In the genomic region with DNA sequence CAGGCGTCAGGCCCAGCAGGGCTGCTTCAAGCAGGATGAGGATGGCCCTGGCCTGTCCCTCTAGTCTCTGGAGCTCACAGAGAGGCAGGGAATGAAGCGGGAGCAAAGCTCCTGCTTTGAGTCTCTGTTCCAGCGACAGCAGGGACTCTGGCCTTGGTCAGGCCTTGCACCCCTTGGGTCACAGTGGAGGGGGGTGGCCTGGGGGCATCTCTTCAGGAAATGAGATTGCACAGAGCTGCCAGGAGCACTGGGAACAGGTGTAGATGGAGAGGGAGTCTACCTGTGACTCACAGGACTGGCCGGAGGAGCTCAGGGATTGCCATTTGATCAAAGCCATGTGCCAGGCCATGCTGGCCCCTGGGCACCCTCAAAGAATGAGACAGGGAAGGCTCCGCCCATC, we compare ENCODE assay signal across 27 cellular contexts. TPM values are rescaled to one million over a fixed set of nuclear protein-coding genes. Genes with fewer than 3 reads are reported as not detected.
A peak's percentile ranks its signal among the peaks of the same experiment; 100 is the strongest.
DNase-seq lines count a peak whose midpoint lies in the region; ATAC-seq and TF ChIP-seq lines count a peak whose summit lies in the region.
"Had no signal": no experiment of that assay in that cellular context is flagged by ENCODE, and none has a peak within 500 bp of the region (broad histone marks: within the 10 kb centered on the region; RNA-seq: fewer than 3 reads in every experiment).

No MANE protein-coding gene starts in this region.

- H2AFZ ChIP-seq in PC-9: no peak overlapping the region

- H3K36me3 ChIP-seq in Caco-2 (ENCODE audit: control insufficient read depth, insufficient read depth, low read length) (no peaks in the 10 kb centered on the region), PC-9 (ENCODE audit: low read depth) (peaks cover 36% of the 10 kb centered on the region), esophagus muscularis mucosa (no peaks in the 10 kb centered on the region), skeletal muscle tissue (ENCODE audit: control insufficient read depth in 3 of 3, insufficient read depth in 3 of 3, low read length in 3 of 3) (no peaks in the 10 kb centered on the region)

- no peak overlapping the region for H3K27ac Mint-ChIP-seq in Caco-2 (ENCODE audit: unreplicated experiment)
- H3K27ac Mint-ChIP-seq: activated CD8-positive, alpha-beta T cell treated with anti-CD3 and anti-CD28 coated beads for 36 hours; activated naive CD8-positive, alpha-beta T cell treated with anti-CD3 and anti-CD28 coated beads for 36 hours; activated T-helper 2 cell treated with anti-CD3 and anti-CD28 coated beads, Interferon-gamma antibody, Interleukin-2, Interleukin-4, amounts not matched to agents 10 μg/mL and 5 μg/mL and 100 μg/mL, durations not matched to agents 14 hours and 24 hours and 36 hours; CD4-positive, alpha-beta memory T cell; T-helper 1 cell treated with Interleukin-12 subunit alpha and Interleukin-12 subunit beta and Interleukin-4 antibody, amounts not matched to agents 30 μg/mL and 1 μg/mL, for 36 hours had no signal

- POLR2A ChIA-PET in Caco-2 (lab: Charles Lee) (no interaction called here), PC-9 (lab: Charles Lee; ENCODE audit: unreplicated experiment) (no interaction called here)

- intact Hi-C loops in Caco-2 (cut with micrococcal nuclease; ENCODE audit: unreplicated experiment): no loop called here
- intact Hi-C loops in PC-9 (cut with micrococcal nuclease; ENCODE audit: unreplicated experiment): loop anchor here (1.0 to 5.0 kb wide), 5 partner anchors 13 to 163 kb away; no protein-coding TSS in a partner anchor
- intact Hi-C loops in esophagus muscularis mucosa (cut with DNase I): no loop called here

- H3K79me2 ChIP-seq in PC-9 (ENCODE audit: low read depth): peaks cover 78% of the 10 kb centered on the region

- H3F3A ChIP-seq in PC-9 (ENCODE audit: insufficient read depth, low read depth): peaks cover 43% of the 10 kb centered on the region

- no peaks in the 10 kb centered on the region for H3K9me3 Mint-ChIP-seq in Caco-2 (ENCODE audit: unreplicated experiment)
- H3K9me3 Mint-ChIP-seq: activated CD8-positive, alpha-beta T cell treated with anti-CD3 and anti-CD28 coated beads for 36 hours; activated naive CD8-positive, alpha-beta T cell treated with anti-CD3 and anti-CD28 coated beads for 36 hours; activated T-helper 2 cell treated with anti-CD3 and anti-CD28 coated beads, Interferon-gamma antibody, Interleukin-2, Interleukin-4, amounts not matched to agents 10 μg/mL and 5 μg/mL and 100 μg/mL, durations not matched to agents 14 hours and 24 hours and 36 hours; CD4-positive, alpha-beta memory T cell; neural crest cell; T-helper 1 cell treated with Interleukin-12 subunit alpha and Interleukin-12 subunit beta and Interleukin-4 antibody, amounts not matched to agents 30 μg/mL and 1 μg/mL, for 36 hours had no signal

- H3K27ac ChIP-seq in PC-9 (peak overlapping the region; percentile 93), esophagus muscularis mucosa (replicated peaks in 1 of 4) (peak overlapping the region in 3 of 4 donors; percentile 37 to 58 (median 58)), skeletal muscle tissue (ENCODE audit: low read depth, low read length) (peak overlapping the region; percentile 52)
- H3K27ac ChIP-seq: testis had no signal

- peak overlapping the region in 1 of 3 donors; percentile 69 for H3K9ac ChIP-seq in skeletal muscle tissue (ENCODE audit: low read depth in 1 of 3, low read length in 3 of 3)

- no peaks in the 10 kb centered on the region for H3K9me2 ChIP-seq in PC-9 (ENCODE audit: insufficient read depth)

- peaks cover 14% of the 10 kb centered on the region for H4K20me1 ChIP-seq in PC-9 (ENCODE audit: insufficient read depth)

- 72% methylated on average over 5 of the region's 5 CpGs for WGBS in esophagus muscularis mucosa

- peak overlapping the region; percentile 95 for H3K4me2 ChIP-seq in PC-9

- H3K9me3 ChIP-seq in Caco-2 (no peaks in the 10 kb centered on the region), PC-9 (ENCODE audit: insufficient read depth, low read depth) (no peaks in the 10 kb centered on the region), esophagus muscularis mucosa (no peaks in the 10 kb centered on the region), skeletal muscle tissue (ENCODE audit: control insufficient read depth in 3 of 3, low read length in 3 of 3) (no peaks in the 10 kb centered on the region)
- H3K9me3 ChIP-seq: testis had no signal

- H3K4me1 Mint-ChIP-seq in Caco-2 (ENCODE audit: low read depth, unreplicated experiment): no peaks in the 10 kb centered on the region
- H3K4me1 Mint-ChIP-seq: activated naive CD8-positive, alpha-beta T cell treated with anti-CD3 and anti-CD28 coated beads for 36 hours; CD4-positive, alpha-beta memory T cell; neural crest cell had no signal

- peaks cover 6% of the 10 kb centered on the region for H3K27me3 Mint-ChIP-seq in Caco-2 (ENCODE audit: insufficient read depth, unreplicated experiment)

- CTCF ChIA-PET in Caco-2 (lab: Charles Lee): interaction anchor here (0.8 to 1.7 kb wide), 4 partner anchors 12 to 161 kb away, joined by 3 to 5 read pairs (median 4); no protein-coding TSS in a partner anchor
- CTCF ChIA-PET in PC-9 (lab: Charles Lee): interaction anchor here (0.7 kb wide), 1 partner anchor 161 kb away, joined by 3 read pairs; no protein-coding TSS in a partner anchor

- H3K4me3 ChIP-seq in Caco-2 (ENCODE audit: low read depth, low read length) (no peak overlapping the region), PC-9 (peak overlapping the region; percentile 79), esophagus muscularis mucosa (peak overlapping the region in 3 of 4 donors; percentile 33 to 52 (median 37)), skeletal muscle tissue (ENCODE audit: low read length in 3 of 3) (peak overlapping the region; percentile 22 to 48 (median 32))
- H3K4me3 ChIP-seq: lung, testis had no signal

- H3K4me3 Mint-ChIP-seq in Caco-2 (ENCODE audit: unreplicated experiment): peak overlapping the region; percentile 52
- H3K4me3 Mint-ChIP-seq: activated CD8-positive, alpha-beta T cell treated with anti-CD3 and anti-CD28 coated beads for 36 hours; activated naive CD8-positive, alpha-beta T cell treated with anti-CD3 and anti-CD28 coated beads for 36 hours; CD4-positive, alpha-beta memory T cell; neural crest cell; T-helper 1 cell treated with Interleukin-12 subunit alpha and Interleukin-12 subunit beta and Interleukin-4 antibody, amounts not matched to agents 30 μg/mL and 1 μg/mL, for 36 hours had no signal

- ATAC-seq in HG03354 (IDR thresholded peaks at IDR 0.05; ENCODE audit: poor library complexity, severe bottlenecking, unreplicated experiment) (no peak), HG03520 (IDR thresholded peaks at IDR 0.05; ENCODE audit: unreplicated experiment) (no peak)
- ATAC-seq: activated CD8-positive, alpha-beta T cell treated with anti-CD3 and anti-CD28 coated beads for 36 hours; sciatic nerve had no signal

- H3K27me3 ChIP-seq in Caco-2 (replicated peaks; ENCODE audit: control insufficient read depth, insufficient read depth, low read length): peaks cover 3% of the 10 kb centered on the region; the same call in 1 of the 2 replicates
- no peaks in the 10 kb centered on the region for H3K27me3 ChIP-seq in PC-9 (ENCODE audit: insufficient read depth, low read depth)
- peaks cover 0 to 66% (median 12%) of the 10 kb centered on the region in 4 donors for H3K27me3 ChIP-seq in esophagus muscularis mucosa
- peaks cover 15 to 48% (median 32%) of the 10 kb centered on the region in 3 donors for H3K27me3 ChIP-seq in skeletal muscle tissue (ENCODE audit: control insufficient read depth in 3 of 3, insufficient read depth in 3 of 3, low read length in 3 of 3)
- H3K27me3 ChIP-seq: testis had no signal

- no peaks in the 10 kb centered on the region for H3K36me3 Mint-ChIP-seq in Caco-2 (ENCODE audit: insufficient read depth, unreplicated experiment)
- H3K36me3 Mint-ChIP-seq: activated naive CD8-positive, alpha-beta T cell treated with anti-CD3 and anti-CD28 coated beads for 36 hours; CD4-positive, alpha-beta memory T cell had no signal

- H3K4me1 ChIP-seq in Caco-2 (peaks cover 11% of the 10 kb centered on the region; the same call in 1 of the 2 replicates), PC-9 (replicated peaks; ENCODE audit: insufficient read depth) (peaks cover 68% of the 10 kb centered on the region), esophagus muscularis mucosa (peaks cover 0 to 16% (median 10%) of the 10 kb centered on the region in 4 donors), skeletal muscle tissue (ENCODE audit: control insufficient read depth in 3 of 3, insufficient read depth in 3 of 3, low read length in 3 of 3) (peaks cover 2 to 17% (median 13%) of the 10 kb centered on the region in 3 donors)
- H3K4me1 ChIP-seq: testis had no signal

- no peak for TF ChIP-seq EP300 in esophagus muscularis mucosa (IDR thresholded peaks at IDR 0.05)

- TF ChIP-seq POLR2A in esophagus muscularis mucosa (IDR thresholded peaks at IDR 0.05; ENCODE audit: low read depth): no peak

- TF ChIP-seq CTCF in Caco-2 (IDR thresholded peaks at IDR 0.05; ENCODE audit: insufficient read depth in 1 of 2, low read depth in 1 of 2, low read length in 1 of 2, severe bottlenecking in 1 of 2, unreplicated experiment in 1 of 2) (no peak), PC-9 (conservative IDR thresholded peaks at IDR 0.05) (no peak), esophagus muscularis mucosa (IDR thresholded peaks at IDR 0.05) (no peak)

- BruUV-seq in Caco-2 (replicated peaks; lab: Mats Ljungman, UMichigan) (no TSS peak), PC-9 (replicated peaks; lab: Mats Ljungman, UMichigan) (TSS peak; percentile 28)

- DNase-seq in Caco-2 (no peak), PC-9 (peak; percentile 51 to 92), esophagus muscularis mucosa (ENCODE audit: extremely low spot score) (no peak), SKM-1 treated with dmso at 0.1 percent for 144 hours (lab: John Stamatoyannopoulos, UW; ENCODE audit: unreplicated experiment) (no peak), foreskin melanocyte (no peak)
- DNase-seq: activated CD4-positive, alpha-beta T cell treated with anti-CD3 and anti-CD28 coated beads for 1 hour; activated CD8-positive, alpha-beta T cell treated with anti-CD3 and anti-CD28 coated beads for 36 hours; activated naive CD8-positive, alpha-beta T cell treated with anti-CD3 and anti-CD28 coated beads for 36 hours; CD4-positive, alpha-beta memory T cell; central memory CD4-positive, alpha-beta T cell; KG1; kidney glomerular epithelial cell; MM.1S; NCI-H2029; NCI-H69; RPMI8226; stimulated activated naive CD4-positive, alpha-beta T cell; testis had no signal

RNA-seq across cellular contexts. Expression of gene ANO1, which starts 1.6 kb away (rescaled TPM):
- total RNA-seq in Caco-2 (2022) (5.8 and 8.4 TPM in 2 replicates), PC-9 (2021) (107 and 114 TPM in 2 replicates), esophagus muscularis mucosa (100 to 1,000 TPM in 1 of 4 donors, 10 to 100 TPM in 3; 25.3 to 107 (median 48.8) TPM), skeletal muscle tissue (1.6 TPM)
- total RNA-seq: activated CD8-positive, alpha-beta T cell treated with anti-CD3 and anti-CD28 coated beads for 36 hours; activated naive CD8-positive, alpha-beta T cell treated with anti-CD3 and anti-CD28 coated beads for 36 hours; activated T-helper 2 cell treated with anti-CD3 and anti-CD28 coated beads, Interferon-gamma antibody, Interleukin-2, Interleukin-4, amounts not matched to agents 10 μg/mL and 5 μg/mL and 100 μg/mL, durations not matched to agents 14 hours and 24 hours and 36 hours; CD4-positive, alpha-beta memory T cell; dermis microvascular lymphatic vessel endothelial cell; neural crest cell had no signal

Comparison
In these comparisons a context has a peak if more than half of its experiments do, and no peak if none do; other contexts are left out.
1. DNase-seq: peak in PC-9 (2 of 2); none in Caco-2 (0 of 2), esophagus muscularis mucosa (single experiment), SKM-1 treated with dmso at 0.1 percent for 144 hours (single experiment) and foreskin melanocyte (single experiment).
2. Peak in every context shown above with its lines, with median percentiles within 50 percentile points of each other: H3K27ac ChIP-seq.